Comparison of ENCODE assay signal across 1 cellular context in genomic region chr16:3027983-3028715, GRCh38.
TF ChIP-seq lines count a peak whose summit lies in the region.

No MANE protein-coding gene starts in this region.

TF ChIP-seq in H1, 55 proteins besides CTCF, POLR2A, EP300 and RAD21:
- TF ChIP-seq GABPA (IDR thresholded peaks at IDR 0.05; ENCODE audit: borderline replicate concordance, insufficient read depth, low read length) (no peak), SP4 (IDR thresholded peaks at IDR 0.05; ENCODE audit: low read length) (peak; percentile 79; the same call in 1 of the 2 replicates), TAF1 (IDR thresholded peaks at IDR 0.05; ENCODE audit: low read depth, low read length) (peak; percentile 89), TBP (IDR thresholded peaks at IDR 0.05; ENCODE audit: low read depth, low read length) (peak; percentile 87), FOSL1 (IDR thresholded peaks at IDR 0.05; ENCODE audit: insufficient read depth, low read depth, low read length) (no peak), NRF1 (IDR thresholded peaks at IDR 0.05; ENCODE audit: low read depth, low read length) (0 out of 2 replicates have a peak, but pooled peaks have one; percentile 1), KDM4A (IDR thresholded peaks at IDR 0.05; ENCODE audit: low read depth, low read length, severe bottlenecking) (no peak), TAF7 (optimal IDR thresholded peaks at IDR 0.05; ENCODE audit: borderline replicate concordance, low read depth, low read length) (peak; percentile 54), EGR1 (IDR thresholded peaks at IDR 0.05; ENCODE audit: borderline replicate concordance, low read depth, low read length) (no peak), CHD1 (IDR thresholded peaks at IDR 0.05; ENCODE audit: low read depth, low read length) (no peak), GTF2F1 (IDR thresholded peaks at IDR 0.05; ENCODE audit: borderline replicate concordance, low read depth, low read length) (peak; percentile 73; the same call in 1 of the 2 replicates), HDAC2 (IDR thresholded peaks at IDR 0.05; ENCODE audit: borderline replicate concordance in 1 of 2, low read depth in 2 of 2, low read length in 2 of 2) (no peak), CREB1 (IDR thresholded peaks at IDR 0.05) (peak; percentile 52; the same call in 1 of the 2 replicates), SIN3A (conservative IDR thresholded peaks at IDR 0.05 in 1 of 2, IDR thresholded peaks at IDR 0.05 in 1 of 2; ENCODE audit: low read depth in 1 of 2, low read length in 2 of 2) (peak in 1 of 2 experiments; percentile 81; a peak in 2 of 4 replicates), MAX (IDR thresholded peaks at IDR 0.05) (peak; percentile 80), SP1 (IDR thresholded peaks at IDR 0.05; ENCODE audit: low read depth, low read length) (no peak), POLR2AphosphoS5 (IDR thresholded peaks at IDR 0.05; ENCODE audit: low read depth, low read length) (peak; percentile 92)
